In genomic region chr15:82810863-82811421, GRCh38 we compare ENCODE assay signal across 9 cellular contexts. TPM values are rescaled to one million over a fixed set of nuclear protein-coding genes. Genes with fewer than 3 reads are reported as not detected.
DNase-seq lines count a peak whose midpoint lies in the region; ATAC-seq and TF ChIP-seq lines count a peak whose summit lies in the region.
"Had no signal": no experiment of that assay in that cellular context is flagged by ENCODE, and none has a peak within 500 bp of the region (broad histone marks: within the 10 kb centered on the region; RNA-seq: fewer than 3 reads in every experiment).

No MANE protein-coding gene starts in this region.

- peaks cover 8% of the 10 kb centered on the region; the same call in 1 of the 3 replicates for H3K36me3 Mint-ChIP-seq in GM23338 (ENCODE audit: low read depth)
- H3K36me3 Mint-ChIP-seq in brain = peaks cover 33% of the 10 kb centered on the region
- peaks cover 9% of the 10 kb centered on the region for H3K36me3 Mint-ChIP-seq in memory B cell

- H3K27ac ChIP-seq in GM23338 (ENCODE audit: low read depth) = no peak overlapping the region
- peak overlapping the region; percentile 85 for H3K27ac ChIP-seq in SJSA1
- peak overlapping the region; percentile 83 for H3K27ac ChIP-seq in temporal lobe (ENCODE audit: low read depth, low read length)

- DNase-seq in GM23338 (ENCODE audit: low spot score) (no peak), SJSA1 (ENCODE audit: low read depth in 1 of 2, low spot score in 2 of 2) (no peak), memory B cell (ENCODE audit: low spot score in 2 of 2) (peak in 1 of 2 donors; percentile 45), posterior cingulate gyrus (no peak), left colon (no peak), NCI-H1694 (lab: John Stamatoyannopoulos, UW) (no peak)

- H3K4me1 Mint-ChIP-seq in GM23338 (peaks cover 22% of the 10 kb centered on the region), brain (peaks cover 46% of the 10 kb centered on the region), memory B cell (peaks cover 31% of the 10 kb centered on the region)

- 0 out of 2 replicates have a peak, but pooled peaks cover 2% of the 10 kb centered on the region for H3K9me2 ChIP-seq in GM23338 (ENCODE audit: insufficient read depth)

- ATAC-seq in GM23338 = no peak
- ATAC-seq in memory B cell (ENCODE audit: low read depth) = no peak
- no peak for ATAC-seq in left colon

- peak overlapping the region; percentile 80; the same call in 1 of the 2 replicates for H2AFZ ChIP-seq in GM23338

- H3K79me2 ChIP-seq in GM23338 (replicated peaks; ENCODE audit: insufficient read depth) = peaks cover 7% of the 10 kb centered on the region; the same call in 1 of the 2 replicates

- peaks cover 5% of the 10 kb centered on the region; the same call in 1 of the 2 replicates for H3F3A ChIP-seq in GM23338 (replicated peaks; ENCODE audit: low read depth)

- peak overlapping the region; percentile 92 for H3K4me3 Mint-ChIP-seq in GM23338
- H3K4me3 Mint-ChIP-seq in brain = peak overlapping the region; percentile 88 to 97 (median 94)
- H3K4me3 Mint-ChIP-seq in memory B cell = peak overlapping the region; percentile 88

- H3K9me3 ChIP-seq in SJSA1 (replicated peaks) = no peaks in the 10 kb centered on the region

- H3K4me1 ChIP-seq in GM23338 (ENCODE audit: insufficient read depth) (peaks cover 18% of the 10 kb centered on the region), SJSA1 (replicated peaks) (peaks cover 5% of the 10 kb centered on the region; the same call in 1 of the 2 replicates)

- peak overlapping the region; percentile 90 for H3K4me2 ChIP-seq in GM23338

- peak overlapping the region; percentile 77 for H3K4me3 ChIP-seq in GM23338
- H3K4me3 ChIP-seq in SJSA1 = peak overlapping the region; percentile 90

- no peaks in the 10 kb centered on the region for H3K27me3 Mint-ChIP-seq in GM23338 (ENCODE audit: insufficient read depth, low read depth, poor library complexity)
- peaks cover 6% of the 10 kb centered on the region for H3K27me3 Mint-ChIP-seq in brain
- no peaks in the 10 kb centered on the region for H3K27me3 Mint-ChIP-seq in memory B cell

- intact Hi-C loops in posterior cingulate gyrus (cut with DNase I) = loop anchor here (2.0 kb wide), 1 partner anchor 60 kb away; no protein-coding TSS in a partner anchor
- intact Hi-C loops in left colon (cut with DNase I, micrococcal nuclease) = no loop called here

- H3K27me3 ChIP-seq in GM23338 (ENCODE audit: insufficient read depth) (peaks cover 5% of the 10 kb centered on the region; the same call in 1 of the 2 replicates), SJSA1 (replicated peaks) (no peaks in the 10 kb centered on the region)

- no peak overlapping the region for H3K27ac Mint-ChIP-seq in GM23338
- H3K27ac Mint-ChIP-seq in brain = peak overlapping the region; percentile 76 to 96 (median 94)
- peak overlapping the region; percentile 96 for H3K27ac Mint-ChIP-seq in memory B cell

- H3K9me3 Mint-ChIP-seq in GM23338 (no peaks in the 10 kb centered on the region), brain (peaks cover 0 to 5% (median 0%) of the 10 kb centered on the region in 5 experiments), memory B cell (no peaks in the 10 kb centered on the region)

- TF ChIP-seq CTCF in GM23338 (conservative IDR thresholded peaks at IDR 0.05; ENCODE audit: low read depth in 2 of 2) (no peak), brain (conservative IDR thresholded peaks at IDR 0.05) (no peak)

- no peaks in the 10 kb centered on the region; the same call in 1 of the 2 replicates for H3K36me3 ChIP-seq in GM23338 (ENCODE audit: insufficient read depth)
- peaks cover 39% of the 10 kb centered on the region for H3K36me3 ChIP-seq in SJSA1

- peaks cover 8% of the 10 kb centered on the region; the same call in 1 of the 2 replicates for H4K20me1 ChIP-seq in GM23338 (replicated peaks; ENCODE audit: insufficient read depth)

TF ChIP-seq in GM23338, 12 proteins besides CTCF, POLR2A, EP300 and RAD21:
- TF ChIP-seq EZH2phosphoT487 (IDR thresholded peaks at IDR 0.05; ENCODE audit: unreplicated experiment) = no peak

RNA-seq across cellular contexts. Expression of gene WHAMM, which starts 1.5 kb away (rescaled TPM):
- 2.2 and 8.3 TPM in 2 replicates for total RNA-seq in GM23338 (2014; rRNA removed; shearing (Covaris generic))
- polyA plus RNA-seq in GM23338 (2016; fragmentation: Nextera tagmentation; extraction: Ambion mirVana) (4.1 and 4.2 TPM in 2 replicates), brain (ENCODE audit: insufficient read depth, low read depth, low replicate concordance) (1.8 TPM)
- total RNA-seq in SJSA1 (2014; rRNA removed; shearing (Covaris generic)) = 4.7 and 4.8 TPM in 2 replicates
- total RNA-seq in temporal lobe (6.6 TPM), left colon (10 to 100 TPM in 1 of 2 donors, 1 to 10 TPM in 1; 9.1 to 11.3 TPM)

RNA-seq across cellular contexts. Expression of gene FSD2, which starts 5.1 kb away (rescaled TPM):
- total RNA-seq in GM23338 (2014; rRNA removed; shearing (Covaris generic)) = 0.08 TPM in 1 of 2 replicates, not detected in the other
- polyA plus RNA-seq in GM23338 (2016; fragmentation: Nextera tagmentation; extraction: Ambion mirVana) = 0.18 and 0.37 TPM in 2 replicates
- not detected in 2 replicates for total RNA-seq in SJSA1 (2014; rRNA removed; shearing (Covaris generic))
- not detected for polyA plus RNA-seq in brain (ENCODE audit: insufficient read depth, low read depth, low replicate concordance)
- total RNA-seq in temporal lobe = not detected
- total RNA-seq in left colon = not detected
- total RNA-seq: T-helper 2 cell treated with Interferon-gamma antibody and Interleukin-4, amounts not matched to agents 100 ng/mL and 5 ng/mL, for 36 hours had no signal
